Comparison of ENCODE assay signal across 8 cellular contexts in the genomic region with DNA sequence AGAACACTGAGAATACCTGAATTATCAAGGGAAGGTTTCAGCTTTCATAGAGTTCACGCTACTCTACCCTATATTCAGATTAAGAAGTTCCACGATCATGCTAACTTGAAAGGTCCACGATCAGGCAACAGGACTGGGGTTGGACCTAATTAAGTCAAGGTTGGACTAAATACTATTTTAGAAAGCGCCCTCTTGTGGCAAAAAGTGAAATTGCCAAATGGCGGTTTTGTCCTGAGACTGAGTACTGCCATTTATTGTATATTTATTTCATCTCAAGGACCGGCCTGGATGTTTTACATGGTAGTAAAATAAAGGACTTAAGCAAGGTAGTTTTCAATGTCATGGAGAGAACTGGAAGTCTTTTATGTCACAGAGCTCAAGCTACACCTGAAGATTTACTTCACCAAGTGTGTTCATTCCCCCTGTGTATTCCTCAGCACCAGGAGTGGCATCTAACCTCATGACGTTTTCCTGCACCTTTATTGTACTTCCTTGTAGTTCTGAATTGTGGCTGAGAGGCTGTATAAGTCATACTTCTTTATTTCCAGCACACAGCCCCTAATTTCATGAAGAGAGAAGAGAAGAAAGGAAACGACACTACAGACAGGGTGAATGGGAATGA. TPM values are rescaled to one million over a fixed set of nuclear protein-coding genes. Genes with fewer than 3 reads are reported as not detected.
DNase-seq lines count a peak whose midpoint lies in the region; ATAC-seq, FAIRE-seq and TF ChIP-seq lines count a peak whose summit lies in the region.

No MANE protein-coding gene starts in this region.

- H3K4me3 Mint-ChIP-seq in naive B cell, result no peak overlapping the region

- no peaks in the 10 kb centered on the region for H3K9me3 Mint-ChIP-seq in naive B cell

- TF ChIP-seq POLR2A in GM12892 (IDR thresholded peaks at IDR 0.05; ENCODE audit: low read depth, low read length), result no peak

- H3K4me1 Mint-ChIP-seq in naive B cell, result no peaks in the 10 kb centered on the region

- H3K27me3 Mint-ChIP-seq in naive B cell, result peaks cover 17 to 52% (median 35%) of the 10 kb centered on the region in 3 donors

- no peak overlapping the region for H3K27ac Mint-ChIP-seq in naive B cell

- FAIRE-seq in GM12892 (lab: Jason Lieb, UNC), result no peak

- ATAC-seq in naive B cell (ENCODE audit: low read depth in 2 of 2), result peak in 1 of 2 donors; percentile 25

- no peaks in the 10 kb centered on the region for H3K36me3 Mint-ChIP-seq in naive B cell

- DNase-seq in CD1c-positive myeloid dendritic cell (ENCODE audit: extremely low spot score) (peak; percentile 61), GM19238 (ENCODE audit: insufficient read length, low spot score) (peak; percentile 13), NCI-H2029 (lab: John Stamatoyannopoulos, UW) (peak; percentile 35), dermis microvascular lymphatic vessel endothelial cell (ENCODE audit: low read depth in 2 of 2) (peak; percentile 18 to 45), naive B cell (peak; percentile 38), superior temporal gyrus (ENCODE audit: extremely low spot score) (peak; percentile 62), GM12892 (ENCODE audit: insufficient read length) (no peak)
- peak; percentile 33 to 50 for DNase-seq in activated CD4-positive, alpha-beta T cell treated with anti-CD3 and anti-CD28 coated beads for 24 hours (ENCODE audit: low read depth in 2 of 2)

RNA-seq across cellular contexts. Expression of a gene that starts 56.8 kb away (rescaled TPM):
- not detected in 2 replicates for total RNA-seq in dermis microvascular lymphatic vessel endothelial cell
- not detected for polyA plus RNA-seq in naive B cell (ENCODE audit: low read depth in 6 of 6)
- polyA plus RNA-seq in GM12892 (2012; ENCODE audit: missing spikeins), result not detected
